ENCODE assay signal across 29 cellular contexts in genomic region chr14:24897793-24898192, GRCh38.
"Had no signal": no experiment of that assay in that cellular context is flagged by ENCODE, and none has a peak within 500 bp of the region (broad histone marks: within the 10 kb centered on the region; RNA-seq: fewer than 3 reads in every experiment).

No MANE protein-coding gene starts in this region.

- H3K27ac ChIP-seq: ascending aorta, cardiac muscle cell, VCaP had no signal

- DNase-seq: activated B cell treated with CpG ODN at 0.5 μM for 24 hours; activated CD4-positive, alpha-beta memory T cell treated with anti-CD3 and anti-CD28 coated beads, Interleukin-2, amount 10 ng/mL, durations not matched to agents 7 days and 5 days; activated CD4-positive, alpha-beta T cell treated with anti-CD3 and anti-CD28 coated beads for 4 hours; activated CD4-positive, alpha-beta T cell treated with anti-CD3 and anti-CD28 coated beads, Interleukin-2, amount 10 ng/mL, durations not matched to agents 24 days and 14 days; activated CD4-positive, alpha-beta T cell treated with anti-CD3 and anti-CD28 coated beads, Interleukin-2, amount 50 U/mL, for 1 hour; activated CD4-positive, alpha-beta T cell treated with anti-CD3 and anti-CD28 coated beads, Interleukin-2, amount 50 U/mL, for 4 hours; activated CD4-positive, CD25-positive, alpha-beta regulatory T cell treated with anti-CD3 and anti-CD28 coated beads, Interleukin-2, amount 50 U/mL, for 72 hours; activated CD8-positive, alpha-beta memory T cell treated with anti-CD3 and anti-CD28 coated beads for 24 hours; activated CD8-positive, alpha-beta memory T cell treated with anti-CD3 and anti-CD28 coated beads, Interleukin-2, amount 10 ng/mL, durations not matched to agents 7 days and 5 days; activated CD8-positive, alpha-beta memory T cell treated with anti-CD3 and anti-CD28 coated beads, Interleukin-2, amount 50 U/mL, for 48 hours; activated CD8-positive, alpha-beta T cell treated with anti-CD3 and anti-CD28 coated beads, Interleukin-2, amount 10 ng/mL, durations not matched to agents 7 days and 5 days; activated effector memory CD4-positive, alpha-beta T cell treated with Interleukin-2 at 50 U/mL for 16 hours; activated gamma-delta T cell; activated naive CD4-positive, alpha-beta T cell treated with anti-CD3 and anti-CD28 coated beads, Interleukin-2, amount 10 ng/mL, durations not matched to agents 7 days and 5 days; activated naive CD4-positive, alpha-beta T cell treated with Interleukin-2 at 50 U/mL for 16 hours; activated naive CD8-positive, alpha-beta T cell treated with anti-CD3 and anti-CD28 coated beads, Interleukin-2, amount 10 ng/mL, durations not matched to agents 7 days and 5 days; activated naive CD8-positive, alpha-beta T cell treated with anti-CD3 and anti-CD28 coated beads, Interleukin-2, amount 50 U/mL, for 24 hours; activated T-cell treated with anti-CD3 and anti-CD28 coated beads, Interleukin-2, amount 50 U/mL, for 24 hours; activated T-cell treated with anti-CD3 and anti-CD28 coated beads, Interleukin-2, amount 50 U/mL, for 48 hours; amygdala; anterior cingulate cortex; caudate nucleus; cerebellar nuclear complex; T-helper 1 cell; T-helper 2 cell; T-helper 9 cell had no signal

- H3K4me3 ChIP-seq: ascending aorta, cardiac muscle cell had no signal

- H3K27me3 ChIP-seq: ascending aorta, cardiac muscle cell had no signal

- H3K36me3 ChIP-seq: ascending aorta, cardiac muscle cell had no signal

- H3K4me1 ChIP-seq: ascending aorta had no signal

- H3K9me3 ChIP-seq: ascending aorta had no signal
